10 cellular contexts compared by ENCODE assay signal in genomic region chr7:24718977-24719491, GRCh38.
A peak's percentile ranks its signal among the peaks of the same experiment; 100 is the strongest.
DNase-seq lines count a peak whose midpoint lies in the region; ATAC-seq and FAIRE-seq lines count a peak whose summit lies in the region.
"Had no signal": no experiment of that assay in that cellular context is flagged by ENCODE, and none has a peak within 500 bp of the region (broad histone marks: within the 10 kb centered on the region; RNA-seq: fewer than 3 reads in every experiment).

No MANE protein-coding gene starts in this region.

- DNase-seq in GM18507 (ENCODE audit: extremely low spot score, insufficient read length, low read depth), result peak; percentile 74
- DNase-seq in effector memory CD8-positive, alpha-beta T cell, result no peak
- no peak for DNase-seq in activated CD4-positive, alpha-beta T cell treated with anti-CD3 and anti-CD28 coated beads, Interleukin-2, amount 50 U/mL, for 4 hours
- DNase-seq in NCI-H1105 (lab: John Stamatoyannopoulos, UW), result no peak
- DNase-seq in LoVo (ENCODE audit: low spot score), result no peak
- no peak for DNase-seq in stimulated activated CD8-positive, alpha-beta memory T cell treated with anti-CD3 and anti-CD28 coated beads, Interleukin-4, amount 100 ng/mL, for 48 hours
- DNase-seq: activated T-cell treated with anti-CD3 and anti-CD28 coated beads, Interleukin-2, amount 50 U/mL, for 4 hours had no signal

- no peaks in the 10 kb centered on the region for H3K9me3 Mint-ChIP-seq in effector memory CD8-positive, alpha-beta T cell
- H3K9me3 Mint-ChIP-seq: activated T-cell treated with anti-CD3 and anti-CD28 coated beads, Interleukin-2, amount 50 U/mL, for 4 hours had no signal

- no peak overlapping the region for H3K27ac Mint-ChIP-seq in effector memory CD8-positive, alpha-beta T cell

- peak; percentile 95 for FAIRE-seq in GM18507 (lab: Jason Lieb, UNC)
- FAIRE-seq: endothelial cell of umbilical vein had no signal

- no peak overlapping the region for H3K4me3 Mint-ChIP-seq in effector memory CD8-positive, alpha-beta T cell
- H3K4me3 Mint-ChIP-seq: activated T-cell treated with anti-CD3 and anti-CD28 coated beads, Interleukin-2, amount 50 U/mL, for 4 hours had no signal

- peaks cover 8 to 9% of the 10 kb centered on the region in 2 donors for H3K4me1 Mint-ChIP-seq in effector memory CD8-positive, alpha-beta T cell (ENCODE audit: low read depth in 2 of 2)

- H3K27me3 Mint-ChIP-seq in effector memory CD8-positive, alpha-beta T cell, result peaks cover 21 to 72% of the 10 kb centered on the region in 2 donors

- peak; percentile 45 for ATAC-seq in GM21423 (IDR thresholded peaks at IDR 0.05; ENCODE audit: unreplicated experiment)
- ATAC-seq in HG03378 (IDR thresholded peaks at IDR 0.05; ENCODE audit: unreplicated experiment), result peak; percentile 60
- ATAC-seq in effector memory CD8-positive, alpha-beta T cell (replicated peaks), result peak; percentile 19
- ATAC-seq: activated T-cell treated with anti-CD3 and anti-CD28 coated beads, Interleukin-2, amount 50 U/mL, for 4 hours had no signal

- no peaks in the 10 kb centered on the region for H3K36me3 Mint-ChIP-seq in effector memory CD8-positive, alpha-beta T cell (ENCODE audit: insufficient read depth)
